ENCODE assay signal across 16 cellular contexts in the genomic region with DNA sequence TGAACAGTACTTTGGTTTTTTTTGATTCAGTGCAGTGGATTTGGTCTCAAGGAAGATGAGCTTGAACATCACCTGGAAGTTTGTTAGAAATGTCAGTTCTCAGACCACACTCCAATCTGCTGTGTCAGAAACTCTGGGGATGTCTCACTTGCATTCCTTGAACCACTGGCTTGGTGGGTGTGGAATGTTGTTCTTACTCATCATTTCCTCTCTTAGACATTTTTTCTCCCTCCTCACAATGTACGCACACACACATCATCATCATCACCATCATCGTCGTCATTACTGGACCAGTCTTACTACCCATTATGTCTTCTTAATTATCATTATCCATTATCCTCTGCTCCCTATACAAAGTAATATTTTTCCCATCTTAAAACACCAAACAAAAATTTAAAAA.
DNase-seq lines count a peak whose midpoint lies in the region; ATAC-seq and TF ChIP-seq lines count a peak whose summit lies in the region.
"Had no signal": no experiment of that assay in that cellular context is flagged by ENCODE, and none has a peak within 500 bp of the region (broad histone marks: within the 10 kb centered on the region; RNA-seq: fewer than 3 reads in every experiment).

No MANE protein-coding gene starts in this region.

- H3K9me3 ChIP-seq in MG63 (peaks cover 1% of the 10 kb centered on the region; the same call in 1 of the 2 replicates), neural progenitor cell (ENCODE audit: low read depth) (no peaks in the 10 kb centered on the region)
- H3K9me3 ChIP-seq: ascending aorta, prostate gland had no signal

- no peaks in the 10 kb centered on the region for H3F3A ChIP-seq in neural progenitor cell (ENCODE audit: low read depth)

- H3K27me3 ChIP-seq in MG63: no peaks in the 10 kb centered on the region
- no peaks in the 10 kb centered on the region for H3K27me3 ChIP-seq in neural progenitor cell
- H3K27me3 ChIP-seq: ascending aorta had no signal

- H4K20me1 ChIP-seq in neural progenitor cell (ENCODE audit: low read depth): no peaks in the 10 kb centered on the region

- H3K9ac ChIP-seq in neural progenitor cell: no peak overlapping the region

- no peak overlapping the region for H3K4me2 ChIP-seq in neural progenitor cell

- H3K36me3 ChIP-seq in MG63 (no peaks in the 10 kb centered on the region), neural progenitor cell (no peaks in the 10 kb centered on the region)
- H3K36me3 ChIP-seq: ascending aorta, prostate gland had no signal

- no peak overlapping the region for H3K4me3 Mint-ChIP-seq in neural progenitor cell
- H3K4me3 Mint-ChIP-seq: stimulated activated naive CD8-positive, alpha-beta T cell treated with anti-CD3 and anti-CD28 coated beads, Interleukin-15, amount 100 ng/mL, for 72 hours had no signal

- no peaks in the 10 kb centered on the region for H3K36me3 Mint-ChIP-seq in neural progenitor cell
- H3K36me3 Mint-ChIP-seq: CD4-positive, CD25-positive, alpha-beta regulatory T cell had no signal

- no peak overlapping the region for H3K4me3 ChIP-seq in AG10803 (ENCODE audit: low read length)
- H3K4me3 ChIP-seq in MG63: no peak overlapping the region
- H3K4me3 ChIP-seq in cardiac fibroblast (replicated peaks in 1 of 2; ENCODE audit: low read depth in 2 of 2, low read length in 2 of 2): no peak overlapping the region
- no peak overlapping the region for H3K4me3 ChIP-seq in neural progenitor cell
- H3K4me3 ChIP-seq: ascending aorta, prostate gland had no signal

- H3K4me1 ChIP-seq in neural progenitor cell: no peaks in the 10 kb centered on the region
- H3K4me1 ChIP-seq: ascending aorta, prostate gland had no signal

- H3K27ac ChIP-seq in neural progenitor cell: no peak overlapping the region
- H3K27ac ChIP-seq: ascending aorta, prostate gland had no signal

- no peak for ATAC-seq in GM19463 (IDR thresholded peaks at IDR 0.05; ENCODE audit: unreplicated experiment)
- ATAC-seq: stimulated activated naive CD8-positive, alpha-beta T cell treated with anti-CD3 and anti-CD28 coated beads, Interleukin-15, amount 100 ng/mL, for 72 hours had no signal

- H3K79me2 ChIP-seq in neural progenitor cell (ENCODE audit: low read depth): no peaks in the 10 kb centered on the region

- no peak overlapping the region for H3K27ac Mint-ChIP-seq in neural progenitor cell
- H3K27ac Mint-ChIP-seq: CD4-positive, CD25-positive, alpha-beta regulatory T cell; stimulated activated naive CD8-positive, alpha-beta T cell treated with anti-CD3 and anti-CD28 coated beads, Interleukin-15, amount 100 ng/mL, for 72 hours had no signal

- H3K4me1 Mint-ChIP-seq in neural progenitor cell: no peaks in the 10 kb centered on the region
- H3K4me1 Mint-ChIP-seq: CD4-positive, CD25-positive, alpha-beta regulatory T cell; stimulated activated naive CD8-positive, alpha-beta T cell treated with anti-CD3 and anti-CD28 coated beads, Interleukin-15, amount 100 ng/mL, for 72 hours had no signal

- H2AFZ ChIP-seq in neural progenitor cell (replicated peaks): no peak overlapping the region

- DNase-seq in AG10803 (ENCODE audit: low read depth): peak; percentile 98
- DNase-seq in MG63: peak; percentile 40
- DNase-seq in cardiac fibroblast (ENCODE audit: low read depth in 2 of 2): peak; percentile 82 to 96
- DNase-seq in kidney glomerular epithelial cell (lab: John Stamatoyannopoulos, UW): peak; percentile 81
- DNase-seq in activated CD8-positive, alpha-beta memory T cell treated with anti-CD3 and anti-CD28 coated beads, Interleukin-2, amount 50 U/mL, for 48 hours: no peak
- DNase-seq in neural progenitor cell (ENCODE audit: low spot score): no peak
- no peak for DNase-seq in NCI-H2029 treated with DMSO at 0.1 percent for 48 hours (lab: John Stamatoyannopoulos, UW)
- DNase-seq: CD4-positive, CD25-positive, alpha-beta regulatory T cell; GDM1; Karpas-422; NCI-H2029; NK-92 treated with Interleukin-12 subunit alpha and Interleukin-12 subunit beta, amount 100 ng/mL, for 24 hours; stimulated activated naive CD8-positive, alpha-beta T cell treated with anti-CD3 and anti-CD28 coated beads, Interleukin-15, amount 100 ng/mL, for 72 hours had no signal

- H3K27me3 Mint-ChIP-seq in neural progenitor cell (ENCODE audit: insufficient read depth, low read depth): no peaks in the 10 kb centered on the region
- H3K27me3 Mint-ChIP-seq: CD4-positive, CD25-positive, alpha-beta regulatory T cell; stimulated activated naive CD8-positive, alpha-beta T cell treated with anti-CD3 and anti-CD28 coated beads, Interleukin-15, amount 100 ng/mL, for 72 hours had no signal

- TF ChIP-seq CTCF in AG10803 (conservative IDR thresholded peaks at IDR 0.05; ENCODE audit: low read length) (no peak), cardiac fibroblast (IDR thresholded peaks at IDR 0.05; ENCODE audit: low read depth, low read length) (no peak), neural progenitor cell (IDR thresholded peaks at IDR 0.05) (no peak)

- H3K9me3 Mint-ChIP-seq in neural progenitor cell: peaks cover 3% of the 10 kb centered on the region

Comparison
In these comparisons a context has a peak if more than half of its experiments do, and no peak if none do; other contexts are left out.
1. DNase-seq: peak in AG10803 (single experiment), MG63 (single experiment), cardiac fibroblast (2 of 2) and kidney glomerular epithelial cell (single experiment); none in activated CD8-positive, alpha-beta memory T cell treated with anti-CD3 and anti-CD28 coated beads, Interleukin-2, amount 50 U/mL, for 48 hours (single experiment), neural progenitor cell (single experiment) and NCI-H2029 treated with DMSO at 0.1 percent for 48 hours (single experiment).